21 cellular contexts compared by ENCODE assay signal in genomic region chr1:103582493-103582892, GRCh38.
"Had no signal": no experiment of that assay in that cellular context is flagged by ENCODE, and none has a peak within 500 bp of the region (broad histone marks: within the 10 kb centered on the region; RNA-seq: fewer than 3 reads in every experiment).

No MANE protein-coding gene starts in this region.

- H3K4me2 ChIP-seq: KMS-11 had no signal

- H3K9me3 ChIP-seq: adrenal gland, breast epithelium, SJSA1 had no signal

- H3K4me3 ChIP-seq: adrenal gland, breast epithelium, SJSA1 had no signal

- H3K27ac ChIP-seq: adrenal gland, breast epithelium, KMS-11, SJSA1 had no signal

- H3K9ac ChIP-seq: KMS-11 had no signal

- H3K4me1 ChIP-seq: adrenal gland, breast epithelium, SJSA1 had no signal

- H3K27me3 ChIP-seq: adrenal gland, breast epithelium, SJSA1 had no signal

- DNase-seq: activated B cell treated with CpG ODN at 0.5 μM for 24 hours; activated CD4-positive, alpha-beta memory T cell treated with anti-CD3 and anti-CD28 coated beads for 36 hours; activated CD4-positive, alpha-beta T cell treated with anti-CD3 and anti-CD28 coated beads, Interleukin-2, amount 10 ng/mL, durations not matched to agents 7 days and 5 days; activated CD8-positive, alpha-beta memory T cell treated with anti-CD3 and anti-CD28 coated beads for 24 hours; activated effector memory CD4-positive, alpha-beta T cell treated with anti-CD3 and anti-CD28 coated beads, Interleukin-2, amount 50 U/mL, for 16 hours; activated naive CD4-positive, alpha-beta T cell treated with anti-CD3 and anti-CD28 coated beads for 36 hours; activated T-cell treated with anti-CD3 and anti-CD28 coated beads, Interleukin-2, amount 50 U/mL, for 4 hours; adrenal gland; anterior cingulate cortex; caudate nucleus; NCI-H1092; NCI-H1417 treated with DMSO at 0.1 percent for 48 hours; NCI-H1694; NCI-H2081; NCI-H510A treated with DMSO at 0.1 percent for 48 hours; NCI-H69; PC-3; SHP77 had no signal

- H3K36me3 ChIP-seq: adrenal gland, breast epithelium, SJSA1 had no signal

- ATAC-seq: activated T-cell treated with anti-CD3 and anti-CD28 coated beads, Interleukin-2, amount 50 U/mL, for 4 hours; PC-3 had no signal
